Comparison of ENCODE assay signal across 8 cellular contexts in the genomic region with DNA sequence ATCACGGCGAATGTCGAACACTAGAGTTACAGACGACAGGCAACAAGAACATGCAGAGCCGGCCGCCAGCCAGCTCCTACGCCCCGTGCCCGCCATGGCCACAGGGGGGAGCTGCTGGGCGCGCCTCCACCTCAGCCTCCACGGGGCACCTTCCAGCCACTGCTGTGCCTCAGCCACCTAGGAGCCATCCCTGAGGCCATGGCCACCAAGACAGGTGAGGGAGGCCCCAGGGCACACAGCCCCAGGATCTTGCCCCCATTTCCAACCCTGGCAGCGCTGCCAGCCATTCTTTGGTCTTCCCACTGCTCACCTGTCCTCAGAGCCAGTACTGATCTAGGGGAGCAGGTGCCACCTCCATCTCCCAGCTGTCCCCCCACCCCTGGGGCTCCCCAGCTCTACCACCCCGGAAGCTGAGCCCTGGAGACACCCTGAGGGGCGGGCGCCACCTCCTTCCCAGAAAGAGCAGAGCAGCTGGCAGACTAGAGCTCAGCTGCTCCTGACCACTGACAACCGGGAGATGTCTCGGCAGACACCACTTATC. TPM values are rescaled to one million over a fixed set of nuclear protein-coding genes. Genes with fewer than 3 reads are reported as not detected.
DNase-seq lines count a peak whose midpoint lies in the region; ATAC-seq and FAIRE-seq lines count a peak whose summit lies in the region.

No MANE protein-coding gene starts in this region.

- H3K9ac ChIP-seq in neuronal stem cell (ENCODE audit: low read depth, low read length, poor library complexity), result peak overlapping the region; percentile 4

- FAIRE-seq in urothelium cell line (lab: Jason Lieb, UNC), result peak; percentile 30

- H3K9me3 ChIP-seq in neuronal stem cell (replicated peaks in 1 of 2; ENCODE audit: control insufficient read depth in 2 of 2, insufficient read depth in 1 of 2, low read depth in 1 of 2, low read length in 2 of 2), result peaks cover 0 to 2% of the 10 kb centered on the region in 2 donors

- H2BK5ac ChIP-seq in neuronal stem cell (ENCODE audit: low read length), result no peak overlapping the region

- DNase-seq in SHP77 (lab: John Stamatoyannopoulos, UW), result peak; percentile 19 to 27
- no peak for DNase-seq in SHP77 treated with DMSO at 0.1 percent for 48 hours (lab: John Stamatoyannopoulos, UW)
- peak; percentile 36 for DNase-seq in NCI-H748 (lab: John Stamatoyannopoulos, UW; ENCODE audit: unreplicated experiment)
- DNase-seq in activated CD8-positive, alpha-beta memory T cell treated with anti-CD3 and anti-CD28 coated beads, Interleukin-2, amount 50 U/mL, for 48 hours, result peak; percentile 86
- DNase-seq in neuronal stem cell (ENCODE audit: low spot score), result no peak
- DNase-seq in urothelium cell line (ENCODE audit: low spot score), result peak; percentile 80
- no peak for DNase-seq in DMS79 (lab: John Stamatoyannopoulos, UW)

- no peak overlapping the region for H3K27ac ChIP-seq in neuronal stem cell (replicated peaks; ENCODE audit: low read length)

- H3K14ac ChIP-seq in neuronal stem cell (ENCODE audit: low read length), result peak overlapping the region; percentile 38

- H2BK15ac ChIP-seq in neuronal stem cell (ENCODE audit: low read length), result no peak overlapping the region

- peak; percentile 72 for ATAC-seq in esophagus mucosa

- peaks cover 35 to 65% of the 10 kb centered on the region in 2 donors for H3K36me3 ChIP-seq in neuronal stem cell (replicated peaks in 1 of 2; ENCODE audit: control insufficient read depth in 2 of 2, insufficient read depth in 2 of 2, low read length in 2 of 2)

- no peak overlapping the region for H2BK120ac ChIP-seq in neuronal stem cell (ENCODE audit: low read depth, low read length)

- no peak overlapping the region for H2AFZ ChIP-seq in neuronal stem cell (ENCODE audit: low read length)

- no peak overlapping the region for H3K4me3 ChIP-seq in neuronal stem cell (ENCODE audit: low read length in 2 of 2)

- H2BK12ac ChIP-seq in neuronal stem cell (ENCODE audit: low read length), result no peak overlapping the region

- H3K23ac ChIP-seq in neuronal stem cell (ENCODE audit: low read depth, low read length, poor library complexity), result peak overlapping the region; percentile 43

- H2AK5ac ChIP-seq in neuronal stem cell (ENCODE audit: low read depth, low read length), result no peak overlapping the region

- H3K79me1 ChIP-seq in neuronal stem cell (ENCODE audit: low read depth, low read length), result peaks cover 14% of the 10 kb centered on the region

- no peak overlapping the region for H3K4me2 ChIP-seq in neuronal stem cell (ENCODE audit: insufficient read depth, low read length, poor library complexity, severe bottlenecking)

- no peak overlapping the region for H3K4ac ChIP-seq in neuronal stem cell (ENCODE audit: low read length)

- no peak overlapping the region for H4K8ac ChIP-seq in neuronal stem cell (ENCODE audit: low read depth, low read length)

- WGBS in neuronal stem cell (ENCODE audit: extremely low coverage in 2 of 2, insufficient read length in 2 of 2, insufficient replicate concordance in 1 of 2), 2 donors, result no CpG with 5 or more reads among the region's 18 CpGs

- H3K27me3 ChIP-seq in neuronal stem cell (ENCODE audit: control insufficient read depth in 3 of 3, insufficient read depth in 3 of 3, low read depth in 1 of 3, low read length in 3 of 3), result no peaks in the 10 kb centered on the region

- H3K18ac ChIP-seq in neuronal stem cell (ENCODE audit: low read length), result no peak overlapping the region

- no peak overlapping the region for H4K91ac ChIP-seq in neuronal stem cell (ENCODE audit: low read depth, low read length, poor library complexity)

- H3K4me1 ChIP-seq in neuronal stem cell (ENCODE audit: control insufficient read depth in 2 of 2, insufficient read depth in 1 of 2, low read depth in 1 of 2, low read length in 2 of 2), result no peaks in the 10 kb centered on the region

RNA-seq across cellular contexts. Expression of a gene that starts 11.8 kb away (rescaled TPM):
- total RNA-seq in esophagus mucosa, result 25.7 TPM
- polyA plus RNA-seq in neuronal stem cell (2013, experiment 1 of 2), result 14.7 TPM
- polyA plus RNA-seq in neuronal stem cell (2013, experiment 2 of 2), result 13.2 TPM

RNA-seq across cellular contexts. Expression of a gene that starts 11.9 kb away (rescaled TPM):
- total RNA-seq in esophagus mucosa, result 42.6 TPM
- 32.4 TPM for polyA plus RNA-seq in neuronal stem cell (2013, experiment 1 of 2)
- 29.6 TPM for polyA plus RNA-seq in neuronal stem cell (2013, experiment 2 of 2)

RNA-seq across cellular contexts. Expression of a gene that starts 30.1 kb away (rescaled TPM):
- 2.0 TPM for total RNA-seq in esophagus mucosa
- polyA plus RNA-seq in neuronal stem cell (2013, experiment 1 of 2), result 3.1 TPM
- polyA plus RNA-seq in neuronal stem cell (2013, experiment 2 of 2), result 2.9 TPM

RNA-seq across cellular contexts. Expression of a gene that starts 50.9 kb away (rescaled TPM):
- 5.3 TPM for total RNA-seq in esophagus mucosa
- 14.1 TPM for polyA plus RNA-seq in neuronal stem cell (2013, experiment 1 of 2)
- polyA plus RNA-seq in neuronal stem cell (2013, experiment 2 of 2), result 14.2 TPM

RNA-seq across cellular contexts. Expression of a gene that starts 54.1 kb away (rescaled TPM):
- 93.1 TPM for total RNA-seq in esophagus mucosa
- polyA plus RNA-seq in neuronal stem cell (2013, experiment 1 of 2), result 253 TPM
- 258 TPM for polyA plus RNA-seq in neuronal stem cell (2013, experiment 2 of 2)

Comparison
In these comparisons a context has a peak if more than half of its experiments do, and no peak if none do; other contexts are left out.
1. DNase-seq: peak in SHP77 (2 of 2), NCI-H748 (single experiment), activated CD8-positive, alpha-beta memory T cell treated with anti-CD3 and anti-CD28 coated beads, Interleukin-2, amount 50 U/mL, for 48 hours (single experiment) and urothelium cell line (single experiment); none in SHP77 treated with DMSO at 0.1 percent for 48 hours (single experiment), neuronal stem cell (single experiment) and DMS79 (single experiment).